Comparison of ENCODE assay signal across 15 cellular contexts in genomic region chr4:71440612-71441011, GRCh38.
DNase-seq lines count a peak whose midpoint lies in the region; ATAC-seq and TF ChIP-seq lines count a peak whose summit lies in the region.
"Had no signal": no experiment of that assay in that cellular context is flagged by ENCODE, and none has a peak within 500 bp of the region (broad histone marks: within the 10 kb centered on the region; RNA-seq: fewer than 3 reads in every experiment).

No MANE protein-coding gene starts in this region.

- H4K20me1 ChIP-seq in IMR-90 (ENCODE audit: insufficient read depth, low read length): no peaks in the 10 kb centered on the region
- H4K20me1 ChIP-seq: BLaER1 had no signal

- no peak overlapping the region for H3K9ac ChIP-seq in IMR-90 (ENCODE audit: low read depth, low read length)
- H3K9ac ChIP-seq in mesenchymal stem cell (ENCODE audit: low read length): no peak overlapping the region
- H3K9ac ChIP-seq: BLaER1 had no signal

- no peaks in the 10 kb centered on the region for H3K4me1 ChIP-seq in IMR-90 (ENCODE audit: control insufficient read depth, insufficient read depth, low read length)
- peaks cover 2% of the 10 kb centered on the region for H3K4me1 ChIP-seq in mesenchymal stem cell (ENCODE audit: control insufficient read depth, insufficient read depth, low read depth, low read length)
- H3K4me1 ChIP-seq: BLaER1 had no signal

- WGBS in IMR-90 (ENCODE audit: extremely low coverage in 2 of 2, insufficient read length in 1 of 2), 2 experiments: 80% methylated on average over 1 of the region's 2 CpGs; no CpG with 5 or more reads in 1 of the 2 experiments
- WGBS in mesenchymal stem cell: 87% methylated on average over 2 of the region's 2 CpGs

- H3K23ac ChIP-seq in IMR-90 (ENCODE audit: low read depth, low read length) (no peak overlapping the region), mesenchymal stem cell (ENCODE audit: low read length in 2 of 2) (no peak overlapping the region)

- no peak overlapping the region for H2BK20ac ChIP-seq in IMR-90 (ENCODE audit: low read depth, low read length)

- H3K18ac ChIP-seq in IMR-90 (ENCODE audit: low read depth, low read length) (no peak overlapping the region), mesenchymal stem cell (ENCODE audit: low read depth in 1 of 2, low read length in 2 of 2) (peak overlapping the region in 1 of 2 experiments; percentile 18)

- no peaks in the 10 kb centered on the region for H3K27me3 ChIP-seq in IMR-90 (ENCODE audit: control insufficient read depth, insufficient read depth, low read length)
- H3K27me3 ChIP-seq in mesenchymal stem cell (ENCODE audit: control insufficient read depth in 1 of 2, insufficient read depth in 1 of 2, low read length in 2 of 2): no peaks in the 10 kb centered on the region
- H3K27me3 ChIP-seq: BLaER1 had no signal

- H3K27ac ChIP-seq in IMR-90 (ENCODE audit: insufficient read depth, low read length) (no peak overlapping the region), mesenchymal stem cell (ENCODE audit: low read length, poor library complexity, severe bottlenecking) (no peak overlapping the region)
- H3K27ac ChIP-seq: BLaER1 had no signal

- H3K4ac ChIP-seq in IMR-90 (ENCODE audit: low read depth, low read length) (no peak overlapping the region), mesenchymal stem cell (ENCODE audit: low read depth in 1 of 2, low read length in 2 of 2) (no peak overlapping the region)

- TF ChIP-seq CTCF in IMR-90 (conservative IDR thresholded peaks at IDR 0.05; ENCODE audit: low read depth, low read length) (no peak), GM10266 (IDR thresholded peaks at IDR 0.05; ENCODE audit: control insufficient read depth, insufficient read depth, low read depth, missing control alignments) (no peak), foreskin fibroblast (IDR thresholded peaks at IDR 0.05; ENCODE audit: low read depth, low read length) (no peak)

- H4K8ac ChIP-seq in IMR-90 (ENCODE audit: low read depth in 2 of 2, low read length in 2 of 2) (no peak overlapping the region), mesenchymal stem cell (ENCODE audit: low read length) (no peak overlapping the region)

- H3K9me3 ChIP-seq in IMR-90 (ENCODE audit: control insufficient read depth, insufficient read depth, low read length): no peaks in the 10 kb centered on the region
- H3K9me3 ChIP-seq in mesenchymal stem cell (ENCODE audit: control insufficient read depth, low read length): no peaks in the 10 kb centered on the region
- H3K9me3 ChIP-seq: BLaER1 had no signal

- H2AK5ac ChIP-seq in IMR-90 (ENCODE audit: low read depth, low read length) (no peak overlapping the region), mesenchymal stem cell (ENCODE audit: low read length, severe bottlenecking) (peak overlapping the region; percentile 37)

- CTCF ChIA-PET in IMR-90 (lab: Yijun Ruan, JAX): interaction anchor here (0.5 kb wide), 1 partner anchor 122 kb away, joined by 3 read pairs; no protein-coding TSS in a partner anchor

- DNase-seq in IMR-90 (no peak), left lobe of liver (ENCODE audit: low spot score) (no peak), mesenchymal stem cell (no peak), GM10266 (ENCODE audit: extremely low spot score) (no peak), foreskin fibroblast (no peak), HK-2 (ENCODE audit: unreplicated experiment) (no peak)
- DNase-seq: 8988T; CD4-positive, alpha-beta memory T cell; DMS153; DMS79; GDM1; GOT3; H9 had no signal

- POLR2A ChIA-PET in IMR-90 (lab: Charles Lee; ENCODE audit: unreplicated experiment): no interaction called here

- H4K91ac ChIP-seq in IMR-90 (ENCODE audit: insufficient read depth, low read depth, low read length) (no peak overlapping the region), mesenchymal stem cell (ENCODE audit: low read length) (no peak overlapping the region)

- H2AFZ ChIP-seq in IMR-90 (replicated peaks; ENCODE audit: low read length, poor library complexity) (no peak overlapping the region), mesenchymal stem cell (ENCODE audit: low read depth, low read length) (no peak overlapping the region)

- H4K5ac ChIP-seq in IMR-90 (ENCODE audit: low read depth, low read length): 0 out of 2 replicates have a peak overlapping the region, but pooled peaks have one; percentile 8

- TF ChIP-seq POLR2A in IMR-90 (IDR thresholded peaks at IDR 0.05; ENCODE audit: low read depth, low read length): no peak

- dilution Hi-C loops in IMR-90 (cut with HindIII; ENCODE audit: low sequenced_read_pairs, unreplicated experiment): no loop called here

- no peak overlapping the region for H2AK9ac ChIP-seq in IMR-90 (replicated peaks; ENCODE audit: low read depth, low read length, poor library complexity)

- H3K36me3 ChIP-seq in IMR-90 (ENCODE audit: control insufficient read depth, insufficient read depth, low read length) (peaks cover 11% of the 10 kb centered on the region), mesenchymal stem cell (ENCODE audit: control insufficient read depth in 1 of 2, insufficient read depth in 2 of 2, low read depth in 1 of 2, low read length in 2 of 2) (no peaks in the 10 kb centered on the region)
- H3K36me3 ChIP-seq: BLaER1 had no signal

- H3K56ac ChIP-seq in IMR-90 (ENCODE audit: extremely low read depth, insufficient read depth, low read length): no peak overlapping the region

- no peak overlapping the region for H2BK12ac ChIP-seq in mesenchymal stem cell (ENCODE audit: low read length in 2 of 2)

- no peak for TF ChIP-seq RAD21 in IMR-90 (IDR thresholded peaks at IDR 0.05; ENCODE audit: low read length)

- H3K9me1 ChIP-seq in IMR-90 (ENCODE audit: insufficient read depth, low read length): no peaks in the 10 kb centered on the region

- H3K79me1 ChIP-seq in IMR-90 (ENCODE audit: low read depth in 1 of 2, low read length in 2 of 2) (peaks cover 0 to 13% of the 10 kb centered on the region in 2 experiments; a peak in 2 of 4 replicates), mesenchymal stem cell (replicated peaks; ENCODE audit: low read length, poor library complexity, severe bottlenecking) (no peaks in the 10 kb centered on the region)

- in situ Hi-C loops in IMR-90 (cut with MboI; ENCODE audit: low sequenced_read_pairs): no loop called here

- H2BK120ac ChIP-seq in IMR-90 (ENCODE audit: low read depth, low read length): no peak overlapping the region
- H2BK120ac ChIP-seq in mesenchymal stem cell (ENCODE audit: low read depth, low read length): no peak overlapping the region

- BruUV-seq in IMR-90 (replicated peaks; lab: Mats Ljungman, UMichigan): no TSS peak

- no peak overlapping the region for H2BK15ac ChIP-seq in IMR-90 (ENCODE audit: low read depth, low read length)
- no peak overlapping the region for H2BK15ac ChIP-seq in mesenchymal stem cell (ENCODE audit: low read depth, poor library complexity, severe bottlenecking)

- H3K14ac ChIP-seq in IMR-90 (replicated peaks; ENCODE audit: low read depth, low read length): no peak overlapping the region; the same call in 1 of the 2 replicates
- H3K14ac ChIP-seq in mesenchymal stem cell (ENCODE audit: low read length in 2 of 2): no peak overlapping the region

- no peak overlapping the region for H3K4me3 ChIP-seq in IMR-90 (ENCODE audit: insufficient read depth, low read depth, low read length)
- no peak overlapping the region for H3K4me3 ChIP-seq in mesenchymal stem cell (ENCODE audit: insufficient read depth in 1 of 2, low read depth in 1 of 2, low read length in 2 of 2)
- H3K4me3 ChIP-seq in foreskin fibroblast (ENCODE audit: low read depth in 1 of 2, low read length in 2 of 2): no peak overlapping the region
- H3K4me3 ChIP-seq: BLaER1 had no signal

- H2BK5ac ChIP-seq in IMR-90 (ENCODE audit: low read depth, low read length, poor library complexity, severe bottlenecking) (no peak overlapping the region), mesenchymal stem cell (ENCODE audit: low read depth, low read length, poor library complexity, severe bottlenecking) (no peak overlapping the region)

- intact Hi-C loops in IMR-90 (cut with micrococcal nuclease): no loop called here

- no peak for ATAC-seq in IMR-90 (ENCODE audit: low read depth)
- peak; percentile 47 for ATAC-seq in left lobe of liver
- ATAC-seq in HG03196 (IDR thresholded peaks at IDR 0.05; ENCODE audit: unreplicated experiment): no peak

- H3K4me2 ChIP-seq in IMR-90 (ENCODE audit: low read depth, low read length) (no peak overlapping the region), mesenchymal stem cell (ENCODE audit: low read length, poor library complexity, severe bottlenecking) (no peak overlapping the region)
- H3K4me2 ChIP-seq: BLaER1 had no signal

TF ChIP-seq in IMR-90, 13 proteins besides CTCF, POLR2A, EP300 and RAD21:
- TF ChIP-seq FOS (IDR thresholded peaks at IDR 0.05; ENCODE audit: low read depth, low read length) (no peak), MAZ (IDR thresholded peaks at IDR 0.05; ENCODE audit: borderline replicate concordance, low read depth, low read length) (no peak), BHLHE40 (IDR thresholded peaks at IDR 0.05; ENCODE audit: low read depth, low read length) (no peak), MXI1 (IDR thresholded peaks at IDR 0.05; ENCODE audit: borderline replicate concordance, low read depth, low read length) (no peak), SMC3 (IDR thresholded peaks at IDR 0.05; ENCODE audit: low read depth, low read length) (no peak), RCOR1 (IDR thresholded peaks at IDR 0.05; ENCODE audit: insufficient replicate concordance, low read length) (no peak), MAFK (IDR thresholded peaks at IDR 0.05; ENCODE audit: low read depth, low read length) (no peak), CHD1 (IDR thresholded peaks at IDR 0.05; ENCODE audit: low read depth, low read length) (no peak), NFE2L2 (IDR thresholded peaks at IDR 0.05; ENCODE audit: low read depth, low read length) (no peak), USF2 (IDR thresholded peaks at IDR 0.05; ENCODE audit: low read depth, low read length) (no peak), RFX5 (IDR thresholded peaks at IDR 0.05; ENCODE audit: low read depth, low read length) (no peak)
